1 cellular context compared by ENCODE assay signal in genomic region chr6:37039958-37040357, GRCh38.
TF ChIP-seq lines count a peak whose summit lies in the region.

No MANE protein-coding gene starts in this region.

TF ChIP-seq in GM12878, 131 proteins besides CTCF, POLR2A, EP300 and RAD21:
- TF ChIP-seq RUNX3 (IDR thresholded peaks at IDR 0.05; ENCODE audit: low read length) (peak; percentile 78), POU2F2 (IDR thresholded peaks at IDR 0.05; ENCODE audit: borderline replicate concordance, low read depth, low read length) (no peak)
